ENCODE assay signal across 17 cellular contexts in genomic region chr3:62577153-62577552, GRCh38.
DNase-seq lines count a peak whose midpoint lies in the region; ATAC-seq, FAIRE-seq and TF ChIP-seq lines count a peak whose summit lies in the region.
"Had no signal": no experiment of that assay in that cellular context is flagged by ENCODE, and none has a peak within 500 bp of the region (broad histone marks: within the 10 kb centered on the region; RNA-seq: fewer than 3 reads in every experiment).

No MANE protein-coding gene starts in this region.

- no peak overlapping the region for H2AK9ac ChIP-seq in IMR-90 (replicated peaks; ENCODE audit: low read depth, low read length, poor library complexity)

- no peak overlapping the region for H3K18ac ChIP-seq in IMR-90 (ENCODE audit: low read depth, low read length)

- ATAC-seq in IMR-90 (ENCODE audit: low read depth), result no peak

- H3K9ac ChIP-seq in IMR-90 (ENCODE audit: low read depth, low read length), result no peak overlapping the region

- FAIRE-seq in bronchial epithelial cell (lab: Jason Lieb, UNC), result no peak
- FAIRE-seq: GM12892 had no signal

- H3K27me3 ChIP-seq in IMR-90 (ENCODE audit: control insufficient read depth, insufficient read depth, low read length) (no peaks in the 10 kb centered on the region; the same call in 1 of the 2 replicates), bronchial epithelial cell (ENCODE audit: control insufficient read depth, insufficient read depth, low read length) (no peaks in the 10 kb centered on the region), esophagus muscularis mucosa (no peaks in the 10 kb centered on the region)

- intact Hi-C loops in IMR-90 (cut with micrococcal nuclease) (no loop called here), esophagus muscularis mucosa (cut with DNase I) (no loop called here)

- CTCF ChIA-PET in IMR-90 (lab: Yijun Ruan, JAX), result interaction anchor here (0.6 kb wide), 2 partner anchors 49 to 1048 kb away, joined by 3 read pairs; no protein-coding TSS in a partner anchor

- no peak overlapping the region for H2AK5ac ChIP-seq in IMR-90 (ENCODE audit: low read depth, low read length)

- H2AFZ ChIP-seq in IMR-90 (replicated peaks; ENCODE audit: low read length, poor library complexity), result no peak overlapping the region

- no peak overlapping the region for H4K8ac ChIP-seq in IMR-90 (ENCODE audit: low read depth in 2 of 2, low read length in 2 of 2)

- H3K36me3 ChIP-seq in IMR-90 (ENCODE audit: control insufficient read depth, insufficient read depth, low read length) (no peaks in the 10 kb centered on the region), bronchial epithelial cell (ENCODE audit: control insufficient read depth, insufficient read depth, low read length) (no peaks in the 10 kb centered on the region), esophagus muscularis mucosa (no peaks in the 10 kb centered on the region)
- H3K36me3 ChIP-seq: HAP-1 had no signal

- H3K14ac ChIP-seq in IMR-90 (replicated peaks; ENCODE audit: low read depth, low read length), result no peak overlapping the region

- H3K4me1 ChIP-seq in IMR-90 (ENCODE audit: control insufficient read depth, insufficient read depth, low read length) (no peaks in the 10 kb centered on the region), esophagus muscularis mucosa (no peaks in the 10 kb centered on the region)
- H3K4me1 ChIP-seq: HAP-1 had no signal

- in situ Hi-C loops in IMR-90 (cut with MboI; ENCODE audit: low sequenced_read_pairs), result no loop called here

- no peak for TF ChIP-seq CTCF in IMR-90 (conservative IDR thresholded peaks at IDR 0.05; ENCODE audit: low read depth, low read length)
- no peak for TF ChIP-seq CTCF in bronchial epithelial cell (IDR thresholded peaks at IDR 0.05; ENCODE audit: insufficient read depth, low read length, severe bottlenecking)
- no peak for TF ChIP-seq CTCF in esophagus muscularis mucosa (IDR thresholded peaks at IDR 0.05)
- no peak for TF ChIP-seq CTCF in GM10266 (IDR thresholded peaks at IDR 0.05; ENCODE audit: control insufficient read depth, insufficient read depth, low read depth, missing control alignments)

- no peak overlapping the region for H2BK120ac ChIP-seq in IMR-90 (ENCODE audit: low read depth, low read length)

- no peaks in the 10 kb centered on the region for H3K9me1 ChIP-seq in IMR-90 (ENCODE audit: insufficient read depth, low read length)

- no peak overlapping the region for H4K91ac ChIP-seq in IMR-90 (ENCODE audit: insufficient read depth, low read depth, low read length)

- H2BK5ac ChIP-seq in IMR-90 (ENCODE audit: low read depth, low read length, poor library complexity, severe bottlenecking), result no peak overlapping the region

- WGBS in IMR-90 (ENCODE audit: extremely low coverage in 2 of 2, insufficient read length in 1 of 2), 2 experiments, result no CpG with 5 or more reads among the region's 1 CpG
- WGBS in esophagus muscularis mucosa, result 78% methylated on average over 1 of the region's 1 CpG

- TF ChIP-seq EP300 in esophagus muscularis mucosa (IDR thresholded peaks at IDR 0.05), result no peak

- dilution Hi-C loops in IMR-90 (cut with HindIII; ENCODE audit: low sequenced_read_pairs, unreplicated experiment), result no loop called here

- no peak overlapping the region for H3K23ac ChIP-seq in IMR-90 (ENCODE audit: low read depth, low read length)

- DNase-seq in IMR-90, result no peak
- peak; percentile 21 for DNase-seq in bronchial epithelial cell (ENCODE audit: low read depth)
- DNase-seq in esophagus muscularis mucosa (ENCODE audit: extremely low spot score), result peak; percentile 8
- peak; percentile 31 for DNase-seq in iris pigment epithelial cell (ENCODE audit: low read depth)
- no peak for DNase-seq in GM10266 (ENCODE audit: extremely low spot score)
- no peak for DNase-seq in stimulated activated CD4-positive, alpha-beta T cell treated with anti-CD3 and anti-CD28 coated beads, Interleukin-2, amount 100 ng/mL, for 48 hours
- no peak for DNase-seq in SKM-1 (lab: John Stamatoyannopoulos, UW; ENCODE audit: unreplicated experiment)
- DNase-seq: C1 segment of cervical spinal cord; Calu3; CD4-positive, alpha-beta memory T cell; COR-L47; DMS53; DMS79 treated with DMSO at 0.1 percent for 48 hours; GF-D8; GOT3 had no signal

- peaks cover 3% of the 10 kb centered on the region for H3K9me3 ChIP-seq in IMR-90 (ENCODE audit: control insufficient read depth, insufficient read depth, low read length)
- peaks cover 0 to 14% (median 11%) of the 10 kb centered on the region in 4 donors for H3K9me3 ChIP-seq in esophagus muscularis mucosa

- TF ChIP-seq POLR2A in IMR-90 (IDR thresholded peaks at IDR 0.05; ENCODE audit: low read depth, low read length) (no peak), esophagus muscularis mucosa (IDR thresholded peaks at IDR 0.05; ENCODE audit: low read depth) (no peak)

- H3K27ac ChIP-seq in IMR-90 (ENCODE audit: insufficient read depth, low read length), result no peak overlapping the region
- H3K27ac ChIP-seq in esophagus muscularis mucosa (replicated peaks in 1 of 4), result no peak overlapping the region

- no peak overlapping the region for H3K4me2 ChIP-seq in IMR-90 (ENCODE audit: low read depth, low read length)

- no peak for TF ChIP-seq RAD21 in IMR-90 (IDR thresholded peaks at IDR 0.05; ENCODE audit: low read length)

- H4K20me1 ChIP-seq in IMR-90 (ENCODE audit: insufficient read depth, low read length), result no peaks in the 10 kb centered on the region

- no peak overlapping the region for H3K4ac ChIP-seq in IMR-90 (ENCODE audit: low read depth, low read length)

- H4K5ac ChIP-seq in IMR-90 (ENCODE audit: low read depth, low read length), result no peak overlapping the region

- no TSS peak for BruUV-seq in IMR-90 (replicated peaks; lab: Mats Ljungman, UMichigan)

- no peaks in the 10 kb centered on the region for H3K79me1 ChIP-seq in IMR-90 (ENCODE audit: low read depth in 1 of 2, low read length in 2 of 2)

- POLR2A ChIA-PET in IMR-90 (lab: Charles Lee; ENCODE audit: unreplicated experiment), result no interaction called here

- H2BK15ac ChIP-seq in IMR-90 (ENCODE audit: low read depth, low read length), result no peak overlapping the region

- H3K56ac ChIP-seq in IMR-90 (ENCODE audit: extremely low read depth, insufficient read depth, low read length), result no peak overlapping the region

- H2BK20ac ChIP-seq in IMR-90 (ENCODE audit: low read depth, low read length), result no peak overlapping the region

- no peak overlapping the region for H3K4me3 ChIP-seq in IMR-90 (ENCODE audit: insufficient read depth, low read depth, low read length)
- H3K4me3 ChIP-seq in bronchial epithelial cell (ENCODE audit: low read depth, low read length), result no peak overlapping the region
- H3K4me3 ChIP-seq in esophagus muscularis mucosa, result no peak overlapping the region
- H3K4me3 ChIP-seq: HAP-1 had no signal

TF ChIP-seq in IMR-90, 13 proteins besides CTCF, POLR2A, EP300 and RAD21:
- TF ChIP-seq RFX5 (IDR thresholded peaks at IDR 0.05; ENCODE audit: low read depth, low read length), result no peak
- no peak for TF ChIP-seq CHD1 (IDR thresholded peaks at IDR 0.05; ENCODE audit: low read depth, low read length)
- no peak for TF ChIP-seq FOS (IDR thresholded peaks at IDR 0.05; ENCODE audit: low read depth, low read length)
- TF ChIP-seq MAZ (IDR thresholded peaks at IDR 0.05; ENCODE audit: borderline replicate concordance, low read depth, low read length), result no peak
- TF ChIP-seq CEBPB (IDR thresholded peaks at IDR 0.05; ENCODE audit: low read depth, low read length), result peak; percentile 77
- TF ChIP-seq BHLHE40 (IDR thresholded peaks at IDR 0.05; ENCODE audit: low read depth, low read length), result no peak

Comparison
In these comparisons a context has a peak if more than half of its experiments do, and no peak if none do; other contexts are left out.
1. DNase-seq: peak in bronchial epithelial cell (single experiment), esophagus muscularis mucosa (single experiment) and iris pigment epithelial cell (single experiment); none in IMR-90 (single experiment), GM10266 (single experiment), stimulated activated CD4-positive, alpha-beta T cell treated with anti-CD3 and anti-CD28 coated beads, Interleukin-2, amount 100 ng/mL, for 48 hours (0 of 2) and SKM-1 (single experiment).